ENCODE assay signal across 8 cellular contexts in the genomic region with DNA sequence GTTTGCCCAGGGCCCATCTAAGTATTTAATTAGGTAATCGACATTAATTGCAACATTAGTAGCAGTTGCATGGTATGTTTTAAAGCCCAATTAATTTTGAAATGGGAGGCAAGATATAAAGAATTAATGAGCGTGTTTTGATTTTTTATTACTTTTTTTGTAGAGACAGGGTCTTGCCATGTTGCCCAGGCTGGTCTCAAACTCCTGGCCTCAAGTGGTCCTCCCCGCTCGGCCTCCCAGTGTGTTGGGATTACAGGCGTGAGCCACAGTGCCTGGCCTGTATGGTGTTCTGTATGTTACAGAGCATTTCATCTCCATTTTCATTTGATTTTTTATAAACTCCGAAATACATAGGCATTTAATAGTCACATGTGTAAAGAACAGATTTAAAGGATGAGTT. TPM values are rescaled to one million over a fixed set of nuclear protein-coding genes. Genes with fewer than 3 reads are reported as not detected.
DNase-seq lines count a peak whose midpoint lies in the region; ATAC-seq, FAIRE-seq and TF ChIP-seq lines count a peak whose summit lies in the region.

No MANE protein-coding gene starts in this region.

- CTCF ChIA-PET in Calu3 (lab: Charles Lee): interaction anchor here (0.7 kb wide), 1 partner anchor 11 kb away, joined by 4 read pairs; no protein-coding TSS in a partner anchor

- H3K36me3 Mint-ChIP-seq in Calu3 (ENCODE audit: insufficient read depth, unreplicated experiment): peaks cover 21% of the 10 kb centered on the region

- H3K27ac ChIP-seq in Peyer's patch (peak overlapping the region; percentile 84 to 90 (median 84)), esophagus (ENCODE audit: low read depth in 2 of 2, low read length in 1 of 2) (no peak overlapping the region), pancreas (peak overlapping the region in 3 of 4 donors; percentile 64 to 82 (median 81))

- H3K4me3 ChIP-seq in Peyer's patch (peak overlapping the region; percentile 86 to 92 (median 89)), esophagus (ENCODE audit: low read depth in 1 of 2, low read length in 2 of 2) (peak overlapping the region; percentile 88 to 94), pancreas (peak overlapping the region; percentile 75 to 99 (median 90))

- H3K27me3 ChIP-seq in Peyer's patch (no peaks in the 10 kb centered on the region), esophagus (ENCODE audit: control insufficient read depth in 1 of 2, insufficient read depth in 2 of 2, low read length in 2 of 2) (no peaks in the 10 kb centered on the region), pancreas (no peaks in the 10 kb centered on the region)

- H3K9me3 ChIP-seq in Peyer's patch (no peaks in the 10 kb centered on the region), esophagus (ENCODE audit: control insufficient read depth in 2 of 2, insufficient read depth in 1 of 2, low read depth in 1 of 2, low read length in 1 of 2) (peaks cover 0 to 2% of the 10 kb centered on the region in 2 donors), pancreas (no peaks in the 10 kb centered on the region)

- TF ChIP-seq CTCF in Calu3 (IDR thresholded peaks at IDR 0.05; ENCODE audit: unreplicated experiment): no peak
- TF ChIP-seq CTCF in Peyer's patch (IDR thresholded peaks at IDR 0.05): no peak
- no peak for TF ChIP-seq CTCF in pancreas (IDR thresholded peaks at IDR 0.05)
- TF ChIP-seq CTCF in GM20000 (IDR thresholded peaks at IDR 0.05; ENCODE audit: extremely low read depth, missing control alignments): no peak

- DNase-seq in Calu3 (no peak), Peyer's patch (no peak), pancreas (no peak), NCI-H2171 treated with DMSO at 0.1 percent for 48 hours (lab: John Stamatoyannopoulos, UW) (no peak), NCI-H1694 treated with DMSO at 0.1 percent for 48 hours (lab: John Stamatoyannopoulos, UW) (no peak), GM20000 (ENCODE audit: low spot score) (no peak)

- H3K27ac Mint-ChIP-seq in Calu3 (ENCODE audit: unreplicated experiment): peak overlapping the region; percentile 99

- no peak for TF ChIP-seq POLR2A in Peyer's patch (IDR thresholded peaks at IDR 0.05)

- H3K4me1 ChIP-seq in Peyer's patch: peaks cover 0 to 29% (median 6%) of the 10 kb centered on the region in 4 donors
- no peaks in the 10 kb centered on the region for H3K4me1 ChIP-seq in esophagus (ENCODE audit: control insufficient read depth in 2 of 2, insufficient read depth in 2 of 2, low read length in 1 of 2)
- H3K4me1 ChIP-seq in pancreas: peaks cover 0 to 20% (median 2%) of the 10 kb centered on the region in 3 donors

- TSS peak; percentile 48 for BruUV-seq in Calu3 (replicated peaks; lab: Mats Ljungman, UMichigan)

- no peaks in the 10 kb centered on the region for H3K27me3 Mint-ChIP-seq in Calu3 (ENCODE audit: unreplicated experiment)

- ATAC-seq in pancreas (no peak), esophagus mucosa (no peak)

- FAIRE-seq in pancreas (lab: Jason Lieb, UNC): no peak

- H3K9me3 Mint-ChIP-seq in Calu3 (ENCODE audit: low read depth, unreplicated experiment): peaks cover 4% of the 10 kb centered on the region

- 56 to 57% methylated on average over 6 of the region's 6 CpGs for WGBS in esophagus, 2 donors
- 29 to 42% methylated on average over 6 of the region's 6 CpGs for WGBS in pancreas, 2 donors

- H3K4me1 Mint-ChIP-seq in Calu3 (ENCODE audit: low read depth, unreplicated experiment): peaks cover 16% of the 10 kb centered on the region

- intact Hi-C loops in Calu3 (cut with micrococcal nuclease; ENCODE audit: unreplicated experiment): no loop called here
- intact Hi-C loops in pancreas (cut with DNase I): no loop called here

- H3K36me3 ChIP-seq in Peyer's patch (peaks cover 0 to 16% (median 0%) of the 10 kb centered on the region in 3 donors), esophagus (ENCODE audit: control insufficient read depth in 2 of 2, insufficient read depth in 2 of 2, low read length in 1 of 2) (peaks cover 3 to 4% of the 10 kb centered on the region in 2 donors), pancreas (peaks cover 0 to 16% (median 10%) of the 10 kb centered on the region in 3 donors)

- H3K4me3 Mint-ChIP-seq in Calu3 (ENCODE audit: low read depth, unreplicated experiment): peak overlapping the region; percentile 97

RNA-seq across cellular contexts. Expression of a gene that starts 0.9 kb away (rescaled TPM):
- 27.8 and 36.8 TPM in 2 replicates for total RNA-seq in Calu3 (2022)
- total RNA-seq in Peyer's patch: 10 to 100 TPM; 29.9 to 49.5 (median 34.6) TPM
- polyA plus RNA-seq in esophagus: 10 to 100 TPM; 21.9 to 42.0 TPM
- 10 to 100 TPM; 12.8 to 19.2 (median 16.8) TPM for total RNA-seq in pancreas
- 10 to 100 TPM; 21.7 to 22.6 TPM for polyA plus RNA-seq in pancreas
- 24.9 TPM for total RNA-seq in esophagus mucosa

RNA-seq across cellular contexts. Expression of a gene that starts 46.5 kb away (rescaled TPM):
- total RNA-seq in Calu3 (2022): 64.9 and 84.6 TPM in 2 replicates
- 100 to 1,000 TPM in 1 of 4 donors, 10 to 100 TPM in 3; 16.5 to 108 (median 82.5) TPM for total RNA-seq in Peyer's patch
- 10 to 100 TPM; 39.0 to 49.9 TPM for polyA plus RNA-seq in esophagus
- 10 to 100 TPM; 18.5 to 60.1 (median 29.1) TPM for total RNA-seq in pancreas
- polyA plus RNA-seq in pancreas: 10 to 100 TPM; 34.9 to 39.5 TPM
- total RNA-seq in esophagus mucosa: 27.4 TPM

Comparison
In these comparisons a context has a peak if more than half of its experiments do, and no peak if none do; other contexts are left out.
1. H3K27ac ChIP-seq: peak in Peyer's patch (4 of 4) and pancreas (3 of 4); none in esophagus (0 of 2).
2. Peak in every context shown above with its lines, with median percentiles within 50 percentile points of each other: H3K4me3 ChIP-seq.